In genomic region chr17:40038882-40039513, GRCh38 we compare ENCODE assay signal across 1 cellular context.
TF ChIP-seq lines count a peak whose summit lies in the region.

No MANE protein-coding gene starts in this region.

TF ChIP-seq in HepG2, 621 proteins besides CTCF, POLR2A, EP300 and RAD21 (continued from another document and continues in another):
- no peak for TF ChIP-seq ZBTB40 (IDR thresholded peaks at IDR 0.05)
- TF ChIP-seq ZBTB40 (CRISPR knock-in tag; IDR thresholded peaks at IDR 0.05) = no peak
- TF ChIP-seq GATA4 (IDR thresholded peaks at IDR 0.05; ENCODE audit: borderline replicate concordance, low read depth) = no peak
- TF ChIP-seq CSRNP2 (CRISPR knock-in tag; conservative IDR thresholded peaks at IDR 0.05; ENCODE audit: low read depth) = no peak
- no peak for TF ChIP-seq TCF7 (IDR thresholded peaks at IDR 0.05; ENCODE audit: low read depth)
- no peak for TF ChIP-seq ZMAT5 (CRISPR knock-in tag; IDR thresholded peaks at IDR 0.05; ENCODE audit: borderline replicate concordance, low read depth)
- no peak for TF ChIP-seq ZBTB2 (CRISPR knock-in tag; IDR thresholded peaks at IDR 0.05; ENCODE audit: low read depth)
- TF ChIP-seq NR1H2 (CRISPR knock-in tag; IDR thresholded peaks at IDR 0.05; ENCODE audit: borderline replicate concordance, low read depth) = no peak
- TF ChIP-seq GTF2F1 (IDR thresholded peaks at IDR 0.05; ENCODE audit: low read length) = no peak
- TF ChIP-seq ZNF292 (CRISPR knock-in tag; IDR thresholded peaks at IDR 0.05; ENCODE audit: borderline replicate concordance, low read depth) = no peak
- no peak for TF ChIP-seq BRCA1 (CRISPR knock-in tag; IDR thresholded peaks at IDR 0.05)
- no peak for TF ChIP-seq ASH2L (IDR thresholded peaks at IDR 0.05; ENCODE audit: insufficient read length, low read depth, low read length)
- no peak for TF ChIP-seq ZNF616 (CRISPR knock-in tag; IDR thresholded peaks at IDR 0.05; ENCODE audit: low read depth)
- TF ChIP-seq BRD4 (CRISPR knock-in tag; IDR thresholded peaks at IDR 0.05) = no peak
- no peak for TF ChIP-seq ZNF329 (CRISPR knock-in tag; IDR thresholded peaks at IDR 0.05; ENCODE audit: low read depth)
- no peak for TF ChIP-seq HOXA9 (CRISPR knock-in tag; IDR thresholded peaks at IDR 0.05; ENCODE audit: borderline replicate concordance)
- TF ChIP-seq TBX2 (CRISPR knock-in tag; IDR thresholded peaks at IDR 0.05; ENCODE audit: borderline replicate concordance) = no peak
- TF ChIP-seq SRF (IDR thresholded peaks at IDR 0.05; ENCODE audit: low read depth, low read length) = no peak
- TF ChIP-seq MTERF4 (CRISPR knock-in tag; IDR thresholded peaks at IDR 0.05) = no peak
- TF ChIP-seq SRSF1 (optimal IDR thresholded peaks at IDR 0.05; ENCODE audit: low read depth, low read length) = no peak
- TF ChIP-seq MAF1 (CRISPR knock-in tag; IDR thresholded peaks at IDR 0.05; ENCODE audit: borderline replicate concordance) = no peak
- no peak for TF ChIP-seq NFIC (IDR thresholded peaks at IDR 0.05; ENCODE audit: low read length)
- TF ChIP-seq HMGXB4 (CRISPR knock-in tag; IDR thresholded peaks at IDR 0.05; ENCODE audit: borderline replicate concordance in 1 of 2, low read depth in 1 of 2) = peak in 1 of 2 experiments; percentile 72; a peak in 1 of 4 replicates
- TF ChIP-seq ZNF720 (CRISPR knock-in tag; IDR thresholded peaks at IDR 0.05) = no peak
- no peak for TF ChIP-seq ZNF749 (CRISPR knock-in tag; IDR thresholded peaks at IDR 0.05; ENCODE audit: borderline replicate concordance)
- TF ChIP-seq ATF7 (IDR thresholded peaks at IDR 0.05) = no peak
- TF ChIP-seq ATF7 (CRISPR knock-in tag; IDR thresholded peaks at IDR 0.05) = no peak
- no peak for TF ChIP-seq ZUFSP (CRISPR knock-in tag; IDR thresholded peaks at IDR 0.05; ENCODE audit: borderline replicate concordance)
- TF ChIP-seq ZBTB46 (CRISPR knock-in tag; IDR thresholded peaks at IDR 0.05; ENCODE audit: borderline replicate concordance) = no peak
- TF ChIP-seq MATR3 (CRISPR knock-in tag; IDR thresholded peaks at IDR 0.05) = no peak
- TF ChIP-seq SALL1 (CRISPR knock-in tag; IDR thresholded peaks at IDR 0.05) = 0 out of 2 replicates have a peak, but pooled peaks have one; percentile 33
- no peak for TF ChIP-seq MLX (CRISPR knock-in tag; IDR thresholded peaks at IDR 0.05)
- no peak for TF ChIP-seq SP5 (CRISPR knock-in tag; IDR thresholded peaks at IDR 0.05; ENCODE audit: borderline replicate concordance, low read depth)
- no peak for TF ChIP-seq REXO4 (CRISPR knock-in tag; IDR thresholded peaks at IDR 0.05; ENCODE audit: borderline replicate concordance)
- no peak for TF ChIP-seq NFKBIZ (CRISPR knock-in tag; IDR thresholded peaks at IDR 0.05)
- TF ChIP-seq IRF9 (CRISPR knock-in tag; IDR thresholded peaks at IDR 0.05; ENCODE audit: borderline replicate concordance) = no peak
